In genomic region chr4:77845400-77845799, GRCh38 we compare ENCODE assay signal across 18 cellular contexts. TPM values are rescaled to one million over a fixed set of nuclear protein-coding genes. Genes with fewer than 3 reads are reported as not detected.
A peak's percentile ranks its signal among the peaks of the same experiment; 100 is the strongest.
DNase-seq lines count a peak whose midpoint lies in the region; ATAC-seq and TF ChIP-seq lines count a peak whose summit lies in the region.
"Had no signal": no experiment of that assay in that cellular context is flagged by ENCODE, and none has a peak within 500 bp of the region (broad histone marks: within the 10 kb centered on the region; RNA-seq: fewer than 3 reads in every experiment).

No MANE protein-coding gene starts in this region.

- no peaks in the 10 kb centered on the region for H3K36me3 Mint-ChIP-seq in activated T-cell treated with anti-CD3 and anti-CD28 coated beads, Interleukin-2, amount 50 U/mL, for 4 hours (ENCODE audit: insufficient read depth)
- peaks cover 2% of the 10 kb centered on the region for H3K36me3 Mint-ChIP-seq in activated T-helper 1 cell treated with anti-CD3 and anti-CD28 coated beads, Interleukin-12 subunit alpha, Interleukin-12 subunit beta, Interleukin-2, Interleukin-4 antibody, amounts not matched to agents 30 ng/mL and 10 ng/mL and 1 ng/mL, durations not matched to agents 14 hours and 24 hours and 36 hours (ENCODE audit: low read depth)
- H3K36me3 Mint-ChIP-seq: CD14-positive monocyte had no signal

- H3K27me3 Mint-ChIP-seq in activated T-cell treated with anti-CD3 and anti-CD28 coated beads, Interleukin-2, amount 50 U/mL, for 4 hours (ENCODE audit: low read depth) = no peaks in the 10 kb centered on the region
- H3K27me3 Mint-ChIP-seq in activated T-helper 1 cell treated with anti-CD3 and anti-CD28 coated beads, Interleukin-12 subunit alpha, Interleukin-12 subunit beta, Interleukin-2, Interleukin-4 antibody, amounts not matched to agents 30 ng/mL and 10 ng/mL and 1 ng/mL, durations not matched to agents 14 hours and 24 hours and 36 hours (ENCODE audit: insufficient read depth) = no peaks in the 10 kb centered on the region

- H2AFZ ChIP-seq in SK-N-SH (ENCODE audit: low read depth) = peak overlapping the region; percentile 43

- 80% methylated on average over 1 of the region's 1 CpG for WGBS in SK-N-SH (ENCODE audit: low lambda C conversion rate)

- intact Hi-C loops in activated T-helper 1 cell treated with anti-CD3 and anti-CD28 coated beads, Interleukin-12 subunit alpha, Interleukin-12 subunit beta, Interleukin-2, Interleukin-4 antibody, amounts not matched to agents 30 ng/mL and 10 ng/mL and 1 ng/mL, durations not matched to agents 14 hours and 24 hours and 36 hours (cut with micrococcal nuclease) = loop anchor here (1.0 kb wide), 1 partner anchor 17 kb away; the partner anchor contains the start of gene MRPL1

- H3K9me3 ChIP-seq in SK-N-SH = no peaks in the 10 kb centered on the region

- no peaks in the 10 kb centered on the region for H3K36me3 ChIP-seq in SK-N-SH (replicated peaks in 1 of 2; ENCODE audit: control insufficient read depth in 1 of 2, insufficient read depth in 2 of 2, low read length in 1 of 2)

- no peaks in the 10 kb centered on the region for H3K9me2 ChIP-seq in SK-N-SH

- no peaks in the 10 kb centered on the region for H3K79me2 ChIP-seq in SK-N-SH (ENCODE audit: insufficient read depth)

- H3K9ac ChIP-seq in SK-N-SH = no peak overlapping the region

- H3K4me2 ChIP-seq in SK-N-SH = 0 out of 2 replicates have a peak overlapping the region, but pooled peaks have one; percentile 9

- POLR2A ChIA-PET in SK-N-SH (lab: Yijun Ruan, JAX) = no interaction called here

- no peak for TF ChIP-seq RAD21 in SK-N-SH (IDR thresholded peaks at IDR 0.05; ENCODE audit: low read length)

- no peak for TF ChIP-seq EP300 in SK-N-SH (IDR thresholded peaks at IDR 0.05; ENCODE audit: borderline replicate concordance in 1 of 2, low read depth in 1 of 2, low read length in 1 of 2)

- H3F3A ChIP-seq in SK-N-SH (replicated peaks; ENCODE audit: insufficient read depth) = no peaks in the 10 kb centered on the region

- H3K27me3 ChIP-seq in SK-N-SH (ENCODE audit: insufficient read depth) = no peaks in the 10 kb centered on the region

- H3K4me1 Mint-ChIP-seq in activated T-cell treated with anti-CD3 and anti-CD28 coated beads, Interleukin-2, amount 50 U/mL, for 4 hours (ENCODE audit: low read depth) = peaks cover 15% of the 10 kb centered on the region
- peaks cover 26% of the 10 kb centered on the region for H3K4me1 Mint-ChIP-seq in activated T-helper 1 cell treated with anti-CD3 and anti-CD28 coated beads, Interleukin-12 subunit alpha, Interleukin-12 subunit beta, Interleukin-2, Interleukin-4 antibody, amounts not matched to agents 30 ng/mL and 10 ng/mL and 1 ng/mL, durations not matched to agents 14 hours and 24 hours and 36 hours (ENCODE audit: low read depth)
- H3K4me1 Mint-ChIP-seq: CD14-positive monocyte had no signal

- no peak for TF ChIP-seq CTCF in SK-N-SH (IDR thresholded peaks at IDR 0.05)

- H3K4me3 ChIP-seq in SK-N-SH (ENCODE audit: low read depth in 2 of 2, low read length in 1 of 2) = no peak overlapping the region

- CTCF ChIA-PET in SK-N-SH (lab: Yijun Ruan, JAX) = interaction anchor here (1.0 to 2.0 kb wide), 2 partner anchors 11 to 17 kb away, joined by 4 to 5 read pairs; partner anchors contain the start of gene MRPL1

- H4K20me1 ChIP-seq in SK-N-SH (ENCODE audit: insufficient read depth) = no peaks in the 10 kb centered on the region

- H3K27ac ChIP-seq in SK-N-SH (ENCODE audit: low read depth in 2 of 2, low read length in 1 of 2) = no peak overlapping the region

- no peak overlapping the region for H3K4me3 Mint-ChIP-seq in activated T-cell treated with anti-CD3 and anti-CD28 coated beads, Interleukin-2, amount 50 U/mL, for 4 hours
- peak overlapping the region; percentile 48 for H3K4me3 Mint-ChIP-seq in activated T-helper 1 cell treated with anti-CD3 and anti-CD28 coated beads, Interleukin-12 subunit alpha, Interleukin-12 subunit beta, Interleukin-2, Interleukin-4 antibody, amounts not matched to agents 30 ng/mL and 10 ng/mL and 1 ng/mL, durations not matched to agents 14 hours and 24 hours and 36 hours
- H3K4me3 Mint-ChIP-seq: CD14-positive monocyte had no signal

- peak overlapping the region; percentile 78 for H3K27ac Mint-ChIP-seq in activated T-helper 1 cell treated with anti-CD3 and anti-CD28 coated beads, Interleukin-12 subunit alpha, Interleukin-12 subunit beta, Interleukin-2, Interleukin-4 antibody, amounts not matched to agents 30 ng/mL and 10 ng/mL and 1 ng/mL, durations not matched to agents 14 hours and 24 hours and 36 hours

- no peaks in the 10 kb centered on the region for H3K9me3 Mint-ChIP-seq in activated T-cell treated with anti-CD3 and anti-CD28 coated beads, Interleukin-2, amount 50 U/mL, for 4 hours
- H3K9me3 Mint-ChIP-seq in activated T-helper 1 cell treated with anti-CD3 and anti-CD28 coated beads, Interleukin-12 subunit alpha, Interleukin-12 subunit beta, Interleukin-2, Interleukin-4 antibody, amounts not matched to agents 30 ng/mL and 10 ng/mL and 1 ng/mL, durations not matched to agents 14 hours and 24 hours and 36 hours = no peaks in the 10 kb centered on the region

- no peaks in the 10 kb centered on the region for H3K4me1 ChIP-seq in SK-N-SH (ENCODE audit: control insufficient read depth in 1 of 2, insufficient read depth in 2 of 2, low read depth in 1 of 2, low read length in 1 of 2)

- ATAC-seq in SK-N-SH treated with all-trans-retinoic acid at 6 μM for 48 hours = no peak
- peak; percentile 54 to 90 for ATAC-seq in activated T-cell treated with anti-CD3 and anti-CD28 coated beads, Interleukin-2, amount 50 U/mL, for 4 hours

- DNase-seq in SK-N-SH (no peak), foreskin melanocyte (peak; percentile 74), NOMO-1 (lab: John Stamatoyannopoulos, UW; ENCODE audit: unreplicated experiment in 2 of 2) (no peak), cerebellum (ENCODE audit: low spot score) (no peak)
- DNase-seq in activated T-cell treated with anti-CD3 and anti-CD28 coated beads, Interleukin-2, amount 50 U/mL, for 4 hours = no peak
- no peak for DNase-seq in activated T-cell treated with anti-CD3 and anti-CD28 coated beads, Interleukin-2, amount 50 U/mL, for 1 hour
- no peak for DNase-seq in activated T-helper 1 cell treated with anti-CD3 and anti-CD28 coated beads, Interleukin-12 subunit alpha, Interleukin-12 subunit beta, Interleukin-2, Interleukin-4 antibody, amounts not matched to agents 30 ng/mL and 10 ng/mL and 1 ng/mL, durations not matched to agents 14 hours and 24 hours and 36 hours (ENCODE audit: low spot score)
- DNase-seq: 8988T, DMS79 treated with DMSO at 0.1 percent for 48 hours, KBM-7, MV-4-11, NCI-H187, NCI-H2227 treated with DMSO at 0.1 percent for 48 hours, NCI-H510A treated with DMSO at 0.1 percent for 48 hours, NCI-H774, OCI-M1 had no signal

TF ChIP-seq in SK-N-SH, 30 proteins besides CTCF, POLR2A, EP300 and RAD21 (continues in another document):
- TF ChIP-seq TAF1 (IDR thresholded peaks at IDR 0.05; ENCODE audit: borderline replicate concordance, low read depth, low read length) (no peak), FOSL2 (IDR thresholded peaks at IDR 0.05; ENCODE audit: borderline replicate concordance, low read depth) (no peak), FOXJ3 (CRISPR knock-in tag; IDR thresholded peaks at IDR 0.05) (no peak), GATA2 (CRISPR knock-in tag; IDR thresholded peaks at IDR 0.05) (no peak), POLR2AphosphoS5 (IDR thresholded peaks at IDR 0.05; ENCODE audit: low read depth, low read length) (no peak), ELF1 (IDR thresholded peaks at IDR 0.05) (no peak), RCOR1 (IDR thresholded peaks at IDR 0.05; ENCODE audit: low read length) (no peak), EZH2phosphoT487 (IDR thresholded peaks at IDR 0.05; ENCODE audit: borderline replicate concordance, low read depth) (no peak), NRF1 (IDR thresholded peaks at IDR 0.05; ENCODE audit: low read depth, low read length) (no peak), JUND (IDR thresholded peaks at IDR 0.05) (no peak), SIN3A (IDR thresholded peaks at IDR 0.05; ENCODE audit: borderline replicate concordance, low read depth, low read length) (no peak)

TF ChIP-seq in SK-N-SH treated with all-trans-retinoic acid at 6 μM for 48 hours, 23 proteins besides CTCF, POLR2A, EP300 and RAD21 (continues in another document):
- no peak for TF ChIP-seq ZNF70 (CRISPR knock-in tag; IDR thresholded peaks at IDR 0.05)
- no peak for TF ChIP-seq OSR1 (CRISPR knock-in tag; IDR thresholded peaks at IDR 0.05)
- TF ChIP-seq ZFP3 (CRISPR knock-in tag; IDR thresholded peaks at IDR 0.05) = no peak
- TF ChIP-seq TCF4 (CRISPR knock-in tag; IDR thresholded peaks at IDR 0.05; ENCODE audit: borderline replicate concordance) = no peak
- no peak for TF ChIP-seq CSDC2 (CRISPR knock-in tag; IDR thresholded peaks at IDR 0.05)
- no peak for TF ChIP-seq BACH2 (CRISPR knock-in tag; IDR thresholded peaks at IDR 0.05; ENCODE audit: borderline replicate concordance)
- no peak for TF ChIP-seq TOX (CRISPR knock-in tag; IDR thresholded peaks at IDR 0.05; ENCODE audit: borderline replicate concordance)
- TF ChIP-seq ARNTL (CRISPR knock-in tag; IDR thresholded peaks at IDR 0.05; ENCODE audit: borderline replicate concordance, low read depth) = no peak
- no peak for TF ChIP-seq RARB (CRISPR knock-in tag; IDR thresholded peaks at IDR 0.05)

RNA-seq across cellular contexts. Expression of gene MRPL1, which starts 17.2 kb away (rescaled TPM):
- polyA plus RNA-seq in SK-N-SH (2012; rRNA removed) = 11.0 and 13.0 TPM in 2 replicates
- 18.3 and 28.8 TPM in 2 replicates for polyA plus RNA-seq in SK-N-SH (2012; cell fraction: cytosol; rRNA removed)
- polyA plus RNA-seq in SK-N-SH (2012; cell fraction: nucleus; rRNA removed) = 3.5 and 6.7 TPM in 2 replicates
- total RNA-seq in activated T-cell treated with anti-CD3 and anti-CD28 coated beads, Interleukin-2, amount 50 U/mL, for 4 hours = 100 to 1,000 TPM in 1 of 3 donors, 10 to 100 TPM in 2; 90.1 to 111 (median 98.0) TPM
- total RNA-seq in activated T-helper 1 cell treated with anti-CD3 and anti-CD28 coated beads, Interleukin-12 subunit alpha, Interleukin-12 subunit beta, Interleukin-2, Interleukin-4 antibody, amounts not matched to agents 30 ng/mL and 10 ng/mL and 1 ng/mL, durations not matched to agents 14 hours and 24 hours and 36 hours = 72.7 and 75.0 TPM in 2 replicates
- total RNA-seq in cerebellum = 30.0 TPM

RNA-seq across cellular contexts. Expression of gene CNOT6L, which starts 26.2 kb away (rescaled TPM):
- 2.3 and 2.8 TPM in 2 replicates for polyA plus RNA-seq in SK-N-SH (2012; rRNA removed)
- 4.1 and 4.6 TPM in 2 replicates for polyA plus RNA-seq in SK-N-SH (2012; cell fraction: cytosol; rRNA removed)
- polyA plus RNA-seq in SK-N-SH (2012; cell fraction: nucleus; rRNA removed) = 4.3 and 5.5 TPM in 2 replicates
- total RNA-seq in activated T-cell treated with anti-CD3 and anti-CD28 coated beads, Interleukin-2, amount 50 U/mL, for 4 hours = 10 to 100 TPM; 52.2 to 59.1 (median 56.5) TPM
- total RNA-seq in activated T-helper 1 cell treated with anti-CD3 and anti-CD28 coated beads, Interleukin-12 subunit alpha, Interleukin-12 subunit beta, Interleukin-2, Interleukin-4 antibody, amounts not matched to agents 30 ng/mL and 10 ng/mL and 1 ng/mL, durations not matched to agents 14 hours and 24 hours and 36 hours = 119 and 121 TPM in 2 replicates
- total RNA-seq in cerebellum = 43.3 TPM
